Comparison of ENCODE assay signal across 8 cellular contexts in genomic region chr13:48403151-48403631, GRCh38. TPM values are rescaled to one million over a fixed set of nuclear protein-coding genes. Genes with fewer than 3 reads are reported as not detected.
DNase-seq lines count a peak whose midpoint lies in the region; ATAC-seq and TF ChIP-seq lines count a peak whose summit lies in the region.

No MANE protein-coding gene starts in this region.

- H2AFZ ChIP-seq in Karpas-422 (ENCODE audit: low read length): no peak overlapping the region

- H3K9me2 ChIP-seq in Karpas-422 (replicated peaks; ENCODE audit: insufficient read depth, low read length): no peaks in the 10 kb centered on the region

- H3K27me3 ChIP-seq in Karpas-422 (ENCODE audit: low read length) (no peaks in the 10 kb centered on the region), spleen (replicated peaks in 1 of 7) (no peaks in the 10 kb centered on the region)

- H3K27ac ChIP-seq in Karpas-422 (ENCODE audit: low read length): peak overlapping the region; percentile 54
- H3K27ac ChIP-seq in epithelial cell of prostate: peak overlapping the region; percentile 90
- peak overlapping the region; percentile 58 to 83 (median 76) for H3K27ac ChIP-seq in spleen

- no peak for TF ChIP-seq POLR2A in spleen (IDR thresholded peaks at IDR 0.05)

- intact Hi-C loops in spleen (cut with DNase I; ENCODE audit: low total_unique reads): loop anchor here (10.0 kb wide), 1 partner anchor 182 kb away; no protein-coding TSS in a partner anchor

- H3K9me3 ChIP-seq in Karpas-422 (ENCODE audit: low read length): no peaks in the 10 kb centered on the region
- no peaks in the 10 kb centered on the region for H3K9me3 ChIP-seq in spleen

- H3K9ac ChIP-seq in Karpas-422 (ENCODE audit: low read length): 0 out of 2 replicates have a peak overlapping the region, but pooled peaks have one; percentile 13

- H3K4me1 ChIP-seq in Karpas-422 (ENCODE audit: low read length): peaks cover 49% of the 10 kb centered on the region
- H3K4me1 ChIP-seq in spleen: peaks cover 37 to 99% (median 67%) of the 10 kb centered on the region in 6 donors

- no peak overlapping the region for H3K4me3 ChIP-seq in Karpas-422 (ENCODE audit: low read length)
- peak overlapping the region in 1 of 8 donors; percentile 26 for H3K4me3 ChIP-seq in spleen

- TF ChIP-seq CTCF in spleen (IDR thresholded peaks at IDR 0.05 in 8 of 11, conservative IDR thresholded peaks at IDR 0.05 in 3 of 11): no peak

- H3K79me2 ChIP-seq in Karpas-422 (ENCODE audit: low read length): peaks cover 47% of the 10 kb centered on the region

- H3K36me3 ChIP-seq in Karpas-422 (ENCODE audit: insufficient read depth, low read length) (peaks cover 6% of the 10 kb centered on the region; the same call in 1 of the 2 replicates), spleen (peaks cover 0 to 12% (median 0%) of the 10 kb centered on the region in 6 donors)

- in situ Hi-C loops in G401 (cut with HindIII; ENCODE audit: low sequenced_read_pairs): no loop called here

- WGBS in spleen, 5 donors: 13 to 41% (median 23%) methylated on average over 2 of the region's 2 CpGs

- ATAC-seq in GM19452 (IDR thresholded peaks at IDR 0.05; ENCODE audit: unreplicated experiment) (peak; percentile 55), GM19455 (IDR thresholded peaks at IDR 0.05; ENCODE audit: unreplicated experiment) (no peak)

- H4K20me1 ChIP-seq in Karpas-422 (ENCODE audit: insufficient read depth, low read depth, low read length): no peaks in the 10 kb centered on the region

- DNase-seq in Karpas-422: no peak
- DNase-seq in epithelial cell of prostate (ENCODE audit: low read depth, low spot score): no peak
- no peak for DNase-seq in spleen
- no peak for DNase-seq in NCI-H146 treated with DMSO at 0.1 percent for 48 hours (lab: John Stamatoyannopoulos, UW; ENCODE audit: unreplicated experiment)
- no peak for DNase-seq in NCI-H1105 (lab: John Stamatoyannopoulos, UW)
- no peak for DNase-seq in G401 (ENCODE audit: low spot score)

- H3K4me2 ChIP-seq in Karpas-422 (ENCODE audit: low read depth, low read length, poor library complexity, severe bottlenecking): no peak overlapping the region

RNA-seq across cellular contexts. Expression of gene LPAR6, which starts 9.7 kb away (rescaled TPM):
- total RNA-seq in Karpas-422 (2014; rRNA removed; shearing (Covaris generic); ENCODE audit: low replicate concordance): not detected in 2 replicates
- total RNA-seq in spleen: 10 to 100 TPM; 26.5 to 44.2 (median 32.9) TPM
- 10 to 100 TPM; 29.4 to 39.6 (median 33.1) TPM for polyA plus RNA-seq in spleen
- not detected in 2 replicates for total RNA-seq in G401 (2014; rRNA removed; shearing (Covaris generic))

Comparison
In these comparisons a context has a peak if more than half of its experiments do, and no peak if none do; other contexts are left out.
1. RNA of gene LPAR6, which starts 9.7 kb away (total RNA-seq): 26.5 to 44.2 TPM in spleen; not detected in Karpas-422 and not detected in G401; every median in the first group is over 10 times any median in the second.
2. Peak in every context shown above with its lines, with median percentiles within 50 percentile points of each other: H3K27ac ChIP-seq.